ENCODE assay signal across 12 cellular contexts in the genomic region with DNA sequence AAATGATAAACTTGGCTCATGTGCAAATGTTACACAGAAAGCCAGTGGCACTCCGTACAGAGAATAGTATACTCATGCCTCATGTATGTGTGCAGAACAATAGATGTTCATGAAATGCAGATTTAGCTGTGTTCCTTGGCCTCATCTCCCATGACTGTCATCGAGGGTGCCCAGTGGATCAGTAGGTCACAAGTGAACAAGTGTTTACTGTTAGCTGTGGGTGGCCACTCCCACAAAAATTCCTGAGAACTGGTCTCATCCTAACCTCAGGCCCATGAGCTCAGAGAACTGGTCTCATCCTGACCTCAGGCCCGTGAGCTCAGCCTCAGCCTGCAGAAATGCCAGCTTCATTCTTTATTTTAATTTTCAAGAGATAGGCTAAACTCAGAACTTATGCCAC.
A peak's percentile ranks its signal among the peaks of the same experiment; 100 is the strongest.
DNase-seq lines count a peak whose midpoint lies in the region; ATAC-seq and TF ChIP-seq lines count a peak whose summit lies in the region.
"Had no signal": no experiment of that assay in that cellular context is flagged by ENCODE, and none has a peak within 500 bp of the region (broad histone marks: within the 10 kb centered on the region; RNA-seq: fewer than 3 reads in every experiment).

No MANE protein-coding gene starts in this region.

- peak; percentile 91 for DNase-seq in AG10803 (ENCODE audit: low read depth)
- peak; percentile 98 for DNase-seq in PC-3
- peak; percentile 87 to 96 for DNase-seq in fibroblast of lung (ENCODE audit: low read depth in 2 of 2)
- no peak for DNase-seq in esophagus squamous epithelium (lab: John Stamatoyannopoulos, UW)
- no peak for DNase-seq in activated CD8-positive, alpha-beta T cell treated with anti-CD3 and anti-CD28 coated beads, Interleukin-2, amount 10 ng/mL, durations not matched to agents 7 days and 5 days
- no peak for DNase-seq in SHP77 treated with DMSO at 0.1 percent for 48 hours (lab: John Stamatoyannopoulos, UW)
- no peak for DNase-seq in NCI-H2171 treated with DMSO at 0.1 percent for 48 hours (lab: John Stamatoyannopoulos, UW)
- DNase-seq: activated CD4-positive, alpha-beta T cell treated with anti-CD3 and anti-CD28 coated beads for 36 hours; central memory CD4-positive, alpha-beta T cell; midbrain; NCI-H510A had no signal

- peaks cover 10% of the 10 kb centered on the region for H3K27me3 Mint-ChIP-seq in nephron (ENCODE audit: low read depth)
- peaks cover 23% of the 10 kb centered on the region for H3K27me3 Mint-ChIP-seq in activated CD8-positive, alpha-beta T cell treated with anti-CD3 and anti-CD28 coated beads, Interleukin-2, amount 10 ng/mL, durations not matched to agents 7 days and 5 days (ENCODE audit: low read depth)

- TF ChIP-seq CTCF in AG10803 (conservative IDR thresholded peaks at IDR 0.05; ENCODE audit: low read length) (no peak), PC-3 (conservative IDR thresholded peaks at IDR 0.05; ENCODE audit: low read depth, low read length) (no peak), fibroblast of lung (conservative IDR thresholded peaks at IDR 0.05 in 1 of 2, IDR thresholded peaks at IDR 0.05 in 1 of 2; ENCODE audit: low read depth in 1 of 2, low read length in 2 of 2) (no peak), nephron (IDR thresholded peaks at IDR 0.05; ENCODE audit: unreplicated experiment in 3 of 3) (no peak), esophagus squamous epithelium (IDR thresholded peaks at IDR 0.05) (no peak)

- H3K4me3 ChIP-seq in AG10803 (ENCODE audit: low read length) (no peak overlapping the region), PC-3 (ENCODE audit: low read length) (no peak overlapping the region), fibroblast of lung (replicated peaks in 1 of 4; ENCODE audit: control extremely low read depth in 1 of 4, insufficient read depth in 1 of 4, low read depth in 3 of 4, low read length in 4 of 4) (no peak overlapping the region), esophagus squamous epithelium (no peak overlapping the region)

- CTCF ChIA-PET in PC-3 (lab: Charles Lee), result interaction anchor here (0.6 to 1.8 kb wide), 4 partner anchors 164 to 362 kb away, joined by 3 to 8 read pairs (median 6); no protein-coding TSS in a partner anchor
- CTCF ChIA-PET in activated CD8-positive, alpha-beta T cell treated with anti-CD3 and anti-CD28 coated beads, Interleukin-2, amount 10 ng/mL, durations not matched to agents 7 days and 5 days (lab: Charles Lee), result interaction anchor here (0.6 to 3.2 kb wide), 12 partner anchors 12 to 1021 kb away, joined by 3 to 16 read pairs (median 5); no protein-coding TSS in a partner anchor

- H3K27me3 ChIP-seq in PC-3 (ENCODE audit: low read length) (no peaks in the 10 kb centered on the region), fibroblast of lung (ENCODE audit: control insufficient read depth, insufficient read depth, low read length) (no peaks in the 10 kb centered on the region), esophagus squamous epithelium (no peaks in the 10 kb centered on the region)

- intact Hi-C loops in PC-3 (cut with micrococcal nuclease) (loop anchor here (2.0 to 10.0 kb wide), 4 partner anchors 200 to 762 kb away; a partner anchor contains a TSS), esophagus squamous epithelium (cut with DNase I) (no loop called here)

- no peaks in the 10 kb centered on the region for H3K9me3 ChIP-seq in PC-3 (ENCODE audit: low read length)
- no peaks in the 10 kb centered on the region for H3K9me3 ChIP-seq in fibroblast of lung (ENCODE audit: control insufficient read depth, insufficient read depth, low read depth, low read length)
- H3K9me3 ChIP-seq in esophagus squamous epithelium, result no peaks in the 10 kb centered on the region

- peak overlapping the region; percentile 44 for H3K27ac ChIP-seq in PC-3 (ENCODE audit: low read length)
- peak overlapping the region; percentile 33 for H3K27ac ChIP-seq in fibroblast of lung (ENCODE audit: insufficient read depth, low read length)
- no peak overlapping the region for H3K27ac ChIP-seq in esophagus squamous epithelium

- TF ChIP-seq POLR2A in esophagus squamous epithelium (IDR thresholded peaks at IDR 0.05), result no peak

- no peaks in the 10 kb centered on the region for H4K20me1 ChIP-seq in PC-3 (ENCODE audit: low read length)
- H4K20me1 ChIP-seq in fibroblast of lung (ENCODE audit: control insufficient read depth, extremely low read depth, insufficient read depth, low read length), result no peaks in the 10 kb centered on the region

- no peak overlapping the region for H3K4me3 Mint-ChIP-seq in nephron
- H3K4me3 Mint-ChIP-seq in activated CD8-positive, alpha-beta T cell treated with anti-CD3 and anti-CD28 coated beads, Interleukin-2, amount 10 ng/mL, durations not matched to agents 7 days and 5 days, result no peak overlapping the region
- H3K4me3 Mint-ChIP-seq: activated CD4-positive, alpha-beta T cell treated with anti-CD3 and anti-CD28 coated beads for 36 hours had no signal

- no peak overlapping the region for H2AFZ ChIP-seq in PC-3 (ENCODE audit: low read length)
- H2AFZ ChIP-seq in fibroblast of lung (ENCODE audit: low read length), result no peak overlapping the region

- H3F3A ChIP-seq in PC-3 (ENCODE audit: low read length, unreplicated experiment), result no peaks in the 10 kb centered on the region

- H3K27ac Mint-ChIP-seq in nephron, result peak overlapping the region; percentile 9 to 52 (median 31)
- no peak overlapping the region for H3K27ac Mint-ChIP-seq in activated CD8-positive, alpha-beta T cell treated with anti-CD3 and anti-CD28 coated beads, Interleukin-2, amount 10 ng/mL, durations not matched to agents 7 days and 5 days
- H3K27ac Mint-ChIP-seq: activated CD4-positive, alpha-beta T cell treated with anti-CD3 and anti-CD28 coated beads for 36 hours had no signal

- POLR2A ChIA-PET in PC-3 (lab: Charles Lee; ENCODE audit: unreplicated experiment), result interaction anchor here (0.5 to 1.2 kb wide), 3 partner anchors 58 to 762 kb away, joined by 3 to 6 read pairs (median 4); a partner anchor contains a TSS
- POLR2A ChIA-PET in activated CD8-positive, alpha-beta T cell treated with anti-CD3 and anti-CD28 coated beads, Interleukin-2, amount 10 ng/mL, durations not matched to agents 7 days and 5 days (lab: Charles Lee), result no interaction called here

- H3K9me3 Mint-ChIP-seq in nephron, result no peaks in the 10 kb centered on the region
- no peaks in the 10 kb centered on the region for H3K9me3 Mint-ChIP-seq in activated CD8-positive, alpha-beta T cell treated with anti-CD3 and anti-CD28 coated beads, Interleukin-2, amount 10 ng/mL, durations not matched to agents 7 days and 5 days (ENCODE audit: insufficient read depth)

- no peaks in the 10 kb centered on the region for H3K9me2 ChIP-seq in PC-3 (replicated peaks; ENCODE audit: low read length)

- H3K4me2 ChIP-seq in PC-3 (ENCODE audit: low read length), result peak overlapping the region; percentile 53
- peak overlapping the region; percentile 49 for H3K4me2 ChIP-seq in fibroblast of lung (ENCODE audit: extremely low read depth, insufficient read depth, low read length)

- no peaks in the 10 kb centered on the region for H3K36me3 ChIP-seq in PC-3 (ENCODE audit: low read depth, low read length)
- H3K36me3 ChIP-seq in fibroblast of lung (ENCODE audit: control insufficient read depth, insufficient read depth, low read length), result no peaks in the 10 kb centered on the region
- no peaks in the 10 kb centered on the region for H3K36me3 ChIP-seq in esophagus squamous epithelium

- 21 to 24% methylated on average over 3 of the region's 3 CpGs for WGBS in esophagus squamous epithelium, 2 donors

- H3K4me1 ChIP-seq in PC-3 (ENCODE audit: insufficient read depth, low read length) (peaks cover 41% of the 10 kb centered on the region), fibroblast of lung (ENCODE audit: control insufficient read depth, extremely low read depth, insufficient read depth, low read length) (peaks cover 9% of the 10 kb centered on the region), esophagus squamous epithelium (peaks cover 0 to 26% (median 6%) of the 10 kb centered on the region in 3 donors)

- BruUV-seq in PC-3 (replicated peaks; lab: Mats Ljungman, UMichigan), result no TSS peak

- H3K79me2 ChIP-seq in PC-3 (ENCODE audit: low read length) (no peaks in the 10 kb centered on the region), fibroblast of lung (ENCODE audit: control insufficient read depth, insufficient read depth, low read length) (no peaks in the 10 kb centered on the region)

- H3K4me1 Mint-ChIP-seq in nephron, result peaks cover 47% of the 10 kb centered on the region
- peaks cover 2% of the 10 kb centered on the region for H3K4me1 Mint-ChIP-seq in activated CD8-positive, alpha-beta T cell treated with anti-CD3 and anti-CD28 coated beads, Interleukin-2, amount 10 ng/mL, durations not matched to agents 7 days and 5 days (ENCODE audit: low read depth)
- H3K4me1 Mint-ChIP-seq: activated CD4-positive, alpha-beta T cell treated with anti-CD3 and anti-CD28 coated beads for 36 hours had no signal

- H3K36me3 Mint-ChIP-seq in nephron (ENCODE audit: low read depth), result no peaks in the 10 kb centered on the region
- H3K36me3 Mint-ChIP-seq in activated CD8-positive, alpha-beta T cell treated with anti-CD3 and anti-CD28 coated beads, Interleukin-2, amount 10 ng/mL, durations not matched to agents 7 days and 5 days (ENCODE audit: low read depth), result no peaks in the 10 kb centered on the region

- H3K9ac ChIP-seq in PC-3 (ENCODE audit: low read length) (no peak overlapping the region), fibroblast of lung (ENCODE audit: insufficient read depth, low read length) (no peak overlapping the region)

- ATAC-seq in PC-3, result peak; percentile 91
- no peak for ATAC-seq in activated CD8-positive, alpha-beta T cell treated with anti-CD3 and anti-CD28 coated beads, Interleukin-2, amount 10 ng/mL, durations not matched to agents 7 days and 5 days
- ATAC-seq: activated CD4-positive, alpha-beta T cell treated with anti-CD3 and anti-CD28 coated beads for 36 hours had no signal

Comparison
In these comparisons a context has a peak if more than half of its experiments do, and no peak if none do; other contexts are left out.
1. DNase-seq: peak in AG10803 (single experiment), PC-3 (single experiment) and fibroblast of lung (2 of 2); none in esophagus squamous epithelium (single experiment), activated CD8-positive, alpha-beta T cell treated with anti-CD3 and anti-CD28 coated beads, Interleukin-2, amount 10 ng/mL, durations not matched to agents 7 days and 5 days (single experiment), SHP77 treated with DMSO at 0.1 percent for 48 hours (single experiment) and NCI-H2171 treated with DMSO at 0.1 percent for 48 hours (single experiment).
2. H3K27ac ChIP-seq: peak in PC-3 (single experiment) and fibroblast of lung (single experiment); none in esophagus squamous epithelium (0 of 4).